ENCODE assay signal across 11 cellular contexts in genomic region chr12:1611775-1612174, GRCh38. TPM values are rescaled to one million over a fixed set of nuclear protein-coding genes. Genes with fewer than 3 reads are reported as not detected.
DNase-seq lines count a peak whose midpoint lies in the region; ATAC-seq and TF ChIP-seq lines count a peak whose summit lies in the region.
"Had no signal": no experiment of that assay in that cellular context is flagged by ENCODE, and none has a peak within 500 bp of the region (broad histone marks: within the 10 kb centered on the region; RNA-seq: fewer than 3 reads in every experiment).

No MANE protein-coding gene starts in this region.

- H3K9me3 ChIP-seq in breast epithelium (no peaks in the 10 kb centered on the region), ascending aorta (no peaks in the 10 kb centered on the region), left ventricle myocardium inferior (replicated peaks) (no peaks in the 10 kb centered on the region), tibial nerve (no peaks in the 10 kb centered on the region)
- H3K9me3 ChIP-seq: BLaER1 treated with 17β-estradiol and CSF1 and Interleukin-3, amounts not matched to agents 10 nM and 100 nM had no signal

- POLR2A ChIA-PET in MCF 10A (lab: Yijun Ruan, JAX), result interaction anchor here (0.6 to 1.9 kb wide), 3 partner anchors 17 to 84 kb away, joined by 3 to 4 read pairs (median 3); no protein-coding TSS in a partner anchor

- DNase-seq in breast epithelium (ENCODE audit: low spot score in 2 of 2) (no peak), MCF 10A (ENCODE audit: unreplicated experiment) (no peak), ascending aorta (ENCODE audit: low spot score in 2 of 2) (no peak), left ventricle myocardium inferior (no peak), tibial nerve (ENCODE audit: low spot score in 2 of 2) (no peak), G401 (ENCODE audit: low spot score) (no peak)
- DNase-seq in stimulated activated naive CD8-positive, alpha-beta T cell treated with anti-CD3 and anti-CD28 coated beads, Interleukin-15, amount 100 ng/mL, for 72 hours, result no peak
- DNase-seq: NCI-H2227 treated with DMSO at 0.1 percent for 48 hours had no signal

- H3K4me3 ChIP-seq in breast epithelium (no peak overlapping the region), ascending aorta (peak overlapping the region in 1 of 2 donors; percentile 19), left ventricle myocardium inferior (no peak overlapping the region), tibial nerve (no peak overlapping the region)
- H3K4me3 ChIP-seq: BLaER1 treated with 17β-estradiol and CSF1 and Interleukin-3, amounts not matched to agents 10 nM and 100 nM had no signal

- no peak overlapping the region for H3K4me3 Mint-ChIP-seq in MCF 10A (ENCODE audit: unreplicated experiment)
- H3K4me3 Mint-ChIP-seq in stimulated activated naive CD8-positive, alpha-beta T cell treated with anti-CD3 and anti-CD28 coated beads, Interleukin-15, amount 100 ng/mL, for 72 hours, result no peak overlapping the region
- H3K4me3 Mint-ChIP-seq: T-helper 2 cell treated with Interferon-gamma antibody and Interleukin-4, amounts not matched to agents 5 μg/mL and 100 μg/mL, for 36 hours had no signal

- H3K4me1 Mint-ChIP-seq in MCF 10A (ENCODE audit: insufficient read depth, unreplicated experiment), result peaks cover 4% of the 10 kb centered on the region
- H3K4me1 Mint-ChIP-seq in stimulated activated naive CD8-positive, alpha-beta T cell treated with anti-CD3 and anti-CD28 coated beads, Interleukin-15, amount 100 ng/mL, for 72 hours, result peaks cover 19% of the 10 kb centered on the region

- no peaks in the 10 kb centered on the region for H3K27me3 ChIP-seq in breast epithelium
- no peaks in the 10 kb centered on the region for H3K27me3 ChIP-seq in ascending aorta
- H3K27me3 ChIP-seq in left ventricle myocardium inferior (ENCODE audit: low read depth), result no peaks in the 10 kb centered on the region
- H3K27me3 ChIP-seq in tibial nerve, result no peaks in the 10 kb centered on the region
- H3K27me3 ChIP-seq: BLaER1 treated with 17β-estradiol and CSF1 and Interleukin-3, amounts not matched to agents 10 nM and 100 nM had no signal

- H3K27ac ChIP-seq in breast epithelium, result peak overlapping the region; percentile 38 to 54
- peak overlapping the region; percentile 11 to 21 for H3K27ac ChIP-seq in ascending aorta
- H3K27ac ChIP-seq in left ventricle myocardium inferior (replicated peaks), result peak overlapping the region; percentile 51
- H3K27ac ChIP-seq in tibial nerve, result peak overlapping the region in 3 of 4 donors; percentile 28 to 69 (median 38)
- H3K27ac ChIP-seq: BLaER1 treated with 17β-estradiol and CSF1 and Interleukin-3, amounts not matched to agents 10 nM and 100 nM had no signal

- no TSS peak for BruUV-seq in MCF 10A (replicated peaks; lab: Mats Ljungman, UMichigan)

- ATAC-seq in HG02970 (IDR thresholded peaks at IDR 0.05; ENCODE audit: low FRiP score, unreplicated experiment), result no peak
- no peak for ATAC-seq in stimulated activated naive CD8-positive, alpha-beta T cell treated with anti-CD3 and anti-CD28 coated beads, Interleukin-15, amount 100 ng/mL, for 72 hours

- no peaks in the 10 kb centered on the region for H3K36me3 ChIP-seq in breast epithelium
- H3K36me3 ChIP-seq in ascending aorta, result no peaks in the 10 kb centered on the region
- H3K36me3 ChIP-seq in left ventricle myocardium inferior, result no peaks in the 10 kb centered on the region
- H3K36me3 ChIP-seq in tibial nerve, result no peaks in the 10 kb centered on the region
- H3K36me3 ChIP-seq: BLaER1 treated with 17β-estradiol and CSF1 and Interleukin-3, amounts not matched to agents 10 nM and 100 nM had no signal

- TF ChIP-seq POLR2A in breast epithelium (IDR thresholded peaks at IDR 0.05) (no peak), tibial nerve (IDR thresholded peaks at IDR 0.05) (no peak)

- H3K4me1 ChIP-seq in breast epithelium (no peaks in the 10 kb centered on the region), ascending aorta (peaks cover under 1 to 6% of the 10 kb centered on the region in 2 donors), left ventricle myocardium inferior (peaks cover 29% of the 10 kb centered on the region), tibial nerve (peaks cover 0 to 51% (median 8%) of the 10 kb centered on the region in 4 donors)

- H3K36me3 Mint-ChIP-seq in MCF 10A (ENCODE audit: insufficient read depth, unreplicated experiment), result peaks cover 7% of the 10 kb centered on the region

- H3K27ac Mint-ChIP-seq in MCF 10A (ENCODE audit: low read depth, unreplicated experiment), result no peak overlapping the region
- no peak overlapping the region for H3K27ac Mint-ChIP-seq in stimulated activated naive CD8-positive, alpha-beta T cell treated with anti-CD3 and anti-CD28 coated beads, Interleukin-15, amount 100 ng/mL, for 72 hours
- H3K27ac Mint-ChIP-seq: T-helper 2 cell treated with Interferon-gamma antibody and Interleukin-4, amounts not matched to agents 5 μg/mL and 100 μg/mL, for 36 hours had no signal

- in situ Hi-C loops in G401 (cut with HindIII; ENCODE audit: low sequenced_read_pairs), result no loop called here

- no peaks in the 10 kb centered on the region for H3K9me3 Mint-ChIP-seq in MCF 10A (ENCODE audit: unreplicated experiment)
- H3K9me3 Mint-ChIP-seq in stimulated activated naive CD8-positive, alpha-beta T cell treated with anti-CD3 and anti-CD28 coated beads, Interleukin-15, amount 100 ng/mL, for 72 hours, result no peaks in the 10 kb centered on the region
- H3K9me3 Mint-ChIP-seq: T-helper 2 cell treated with Interferon-gamma antibody and Interleukin-4, amounts not matched to agents 5 μg/mL and 100 μg/mL, for 36 hours had no signal

- H3K27me3 Mint-ChIP-seq in MCF 10A (ENCODE audit: insufficient read depth, unreplicated experiment), result no peaks in the 10 kb centered on the region
- no peaks in the 10 kb centered on the region for H3K27me3 Mint-ChIP-seq in stimulated activated naive CD8-positive, alpha-beta T cell treated with anti-CD3 and anti-CD28 coated beads, Interleukin-15, amount 100 ng/mL, for 72 hours

- WGBS in tibial nerve, 2 donors, result 52 to 58% methylated on average over 5 of the region's 5 CpGs

- TF ChIP-seq CTCF in breast epithelium (IDR thresholded peaks at IDR 0.05) (no peak), MCF 10A (IDR thresholded peaks at IDR 0.05; ENCODE audit: unreplicated experiment) (no peak), ascending aorta (IDR thresholded peaks at IDR 0.05) (no peak), left ventricle myocardium inferior (IDR thresholded peaks at IDR 0.05; ENCODE audit: borderline replicate concordance) (no peak), tibial nerve (IDR thresholded peaks at IDR 0.05) (no peak)

- TF ChIP-seq EP300 in tibial nerve (IDR thresholded peaks at IDR 0.05), result peak; percentile 19 to 62

- CTCF ChIA-PET in MCF 10A (lab: Yijun Ruan, JAX), result interaction anchor here (0.6 to 2.9 kb wide), 7 partner anchors 9 to 494 kb away, joined by 3 to 12 read pairs (median 4); partner anchors contain the start of gene WNT5B

- intact Hi-C loops in breast epithelium (cut with DNase I; ENCODE audit: low total_unique reads), result no loop called here
- intact Hi-C loops in MCF 10A (cut with micrococcal nuclease), result no loop called here
- intact Hi-C loops in ascending aorta (cut with DNase I), result no loop called here
- intact Hi-C loops in left ventricle myocardium inferior (cut with micrococcal nuclease), result no loop called here

RNA-seq across cellular contexts. Expression of gene WNT5B, which starts 17.3 kb away (rescaled TPM):
- 10 to 100 TPM in 1 of 3 donors, 1 to 10 TPM in 2; 3.9 to 11.9 (median 4.0) TPM for total RNA-seq in breast epithelium
- 0.21 and 0.44 TPM in 2 replicates for total RNA-seq in MCF 10A (2022)
- total RNA-seq in ascending aorta, result 0.53 TPM
- 2.1 TPM for total RNA-seq in left ventricle myocardium inferior
- total RNA-seq in tibial nerve, result 10 to 100 TPM; 11.7 to 34.1 (median 17.6) TPM
- total RNA-seq in G401 (2014; rRNA removed; shearing (Covaris generic)), result 8.0 and 13.5 TPM in 2 replicates

RNA-seq across cellular contexts. Expression of gene FBXL14, which starts 17.4 kb away (rescaled TPM):
- total RNA-seq in breast epithelium (10 to 100 TPM in 1 of 3 donors, 1 to 10 TPM in 2; 8.2 to 12.9 (median 8.5) TPM), MCF 10A (2022) (9.4 and 10.1 TPM in 2 replicates), ascending aorta (14.7 TPM), left ventricle myocardium inferior (6.8 TPM), tibial nerve (10 to 100 TPM; 11.7 to 21.4 (median 17.3) TPM)
- 21.5 and 22.3 TPM in 2 replicates for total RNA-seq in G401 (2014; rRNA removed; shearing (Covaris generic))
